In genomic region chr15:34987623-34987981, GRCh38 we compare ENCODE assay signal across 8 cellular contexts. TPM values are rescaled to one million over a fixed set of nuclear protein-coding genes. Genes with fewer than 3 reads are reported as not detected.
DNase-seq lines count a peak whose midpoint lies in the region; ATAC-seq and TF ChIP-seq lines count a peak whose summit lies in the region.

No MANE protein-coding gene starts in this region.

- no peak for DNase-seq in activated CD4-positive, alpha-beta T cell treated with anti-CD3 and anti-CD28 coated beads, Interleukin-2, amount 10 ng/mL, durations not matched to agents 24 days and 14 days
- DNase-seq in activated CD4-positive, alpha-beta T cell treated with anti-CD3 and anti-CD28 coated beads, Interleukin-2, amount 50 U/mL, for 1 hour = no peak
- no peak for DNase-seq in T-helper 17 cell
- DNase-seq in heart right ventricle = no peak
- DNase-seq in NCI-H1436 treated with DMSO at 0.1 percent for 48 hours (lab: John Stamatoyannopoulos, UW) = no peak
- DNase-seq in SKM-1 treated with dmso at 0.1 percent for 144 hours (lab: John Stamatoyannopoulos, UW; ENCODE audit: unreplicated experiment) = no peak

- H3K27me3 Mint-ChIP-seq in activated CD4-positive, alpha-beta T cell treated with anti-CD3 and anti-CD28 coated beads, Interleukin-2, amount 10 ng/mL, durations not matched to agents 24 days and 14 days = no peaks in the 10 kb centered on the region
- no peaks in the 10 kb centered on the region for H3K27me3 Mint-ChIP-seq in T-helper 17 cell

- H3K4me1 ChIP-seq in heart right ventricle (peaks cover 7 to 48% (median 40%) of the 10 kb centered on the region in 9 donors), skeletal muscle tissue (ENCODE audit: control insufficient read depth in 3 of 3, insufficient read depth in 3 of 3, low read length in 3 of 3) (peaks cover 19 to 31% (median 28%) of the 10 kb centered on the region in 3 donors)

- peaks cover 33% of the 10 kb centered on the region for H3K36me3 Mint-ChIP-seq in activated CD4-positive, alpha-beta T cell treated with anti-CD3 and anti-CD28 coated beads, Interleukin-2, amount 10 ng/mL, durations not matched to agents 24 days and 14 days (ENCODE audit: low read depth)
- H3K36me3 Mint-ChIP-seq in T-helper 17 cell (ENCODE audit: low read depth) = no peaks in the 10 kb centered on the region

- H3K27ac ChIP-seq in heart right ventricle (peak overlapping the region; percentile 96 to 100 (median 98)), skeletal muscle tissue (ENCODE audit: low read depth, low read length) (peak overlapping the region; percentile 100)

- H3K36me3 ChIP-seq in heart right ventricle = peaks cover 0 to 27% (median 8%) of the 10 kb centered on the region in 9 donors
- H3K36me3 ChIP-seq in skeletal muscle tissue (ENCODE audit: control insufficient read depth in 3 of 3, insufficient read depth in 3 of 3, low read length in 3 of 3) = peaks cover 4 to 14% (median 6%) of the 10 kb centered on the region in 3 donors

- peak overlapping the region; percentile 95 to 100 (median 99) for H3K9ac ChIP-seq in skeletal muscle tissue (ENCODE audit: low read depth in 1 of 3, low read length in 3 of 3)

- no peaks in the 10 kb centered on the region for H3K9me3 ChIP-seq in T-helper 17 cell (ENCODE audit: control insufficient read depth, low read length, poor library complexity, severe bottlenecking)
- H3K9me3 ChIP-seq in heart right ventricle = no peaks in the 10 kb centered on the region
- H3K9me3 ChIP-seq in skeletal muscle tissue (ENCODE audit: control insufficient read depth in 3 of 3, low read length in 3 of 3) = no peaks in the 10 kb centered on the region

- peak overlapping the region; percentile 97 for H3K4me3 Mint-ChIP-seq in activated CD4-positive, alpha-beta T cell treated with anti-CD3 and anti-CD28 coated beads, Interleukin-2, amount 10 ng/mL, durations not matched to agents 24 days and 14 days
- peak overlapping the region; percentile 96 for H3K4me3 Mint-ChIP-seq in T-helper 17 cell

- no peak for TF ChIP-seq CTCF in heart right ventricle (IDR thresholded peaks at IDR 0.05)

- H3K27ac Mint-ChIP-seq in activated CD4-positive, alpha-beta T cell treated with anti-CD3 and anti-CD28 coated beads, Interleukin-2, amount 10 ng/mL, durations not matched to agents 24 days and 14 days = peak overlapping the region; percentile 99
- peak overlapping the region; percentile 98 for H3K27ac Mint-ChIP-seq in T-helper 17 cell

- no peak for ATAC-seq in T-helper 17 cell
- ATAC-seq in heart right ventricle = peak in 7 of 8 donors; percentile 3 to 16 (median 5)
- ATAC-seq in GM21737 (IDR thresholded peaks at IDR 0.05; ENCODE audit: unreplicated experiment) = no peak

- intact Hi-C loops in activated CD4-positive, alpha-beta T cell treated with anti-CD3 and anti-CD28 coated beads, Interleukin-2, amount 10 ng/mL, durations not matched to agents 24 days and 14 days (cut with micrococcal nuclease) = loop anchor here (5.0 kb wide), 1 partner anchor 560 kb away; the partner anchor contains the start of gene DPH6
- intact Hi-C loops in heart right ventricle (cut with DNase I) = no loop called here

- H3K27me3 ChIP-seq in heart right ventricle (no peaks in the 10 kb centered on the region), skeletal muscle tissue (ENCODE audit: control insufficient read depth in 3 of 3, insufficient read depth in 3 of 3, low read length in 3 of 3) (peaks cover 0 to 3% (median under 1%) of the 10 kb centered on the region in 3 donors)

- 0 to 1% methylated on average over 13 of the region's 13 CpGs for WGBS in heart right ventricle, 2 donors

- H3K4me3 ChIP-seq in heart right ventricle (peak overlapping the region; percentile 54 to 98 (median 89)), skeletal muscle tissue (ENCODE audit: low read length in 3 of 3) (peak overlapping the region; percentile 83 to 99 (median 98))

- H3K4me1 Mint-ChIP-seq in activated CD4-positive, alpha-beta T cell treated with anti-CD3 and anti-CD28 coated beads, Interleukin-2, amount 10 ng/mL, durations not matched to agents 24 days and 14 days = peaks cover 22% of the 10 kb centered on the region
- H3K4me1 Mint-ChIP-seq in T-helper 17 cell = peaks cover 20% of the 10 kb centered on the region

- no peaks in the 10 kb centered on the region for H3K9me3 Mint-ChIP-seq in activated CD4-positive, alpha-beta T cell treated with anti-CD3 and anti-CD28 coated beads, Interleukin-2, amount 10 ng/mL, durations not matched to agents 24 days and 14 days

RNA-seq across cellular contexts. Expression of gene ZNF770, which starts 0.5 kb away (rescaled TPM):
- 53.9 and 56.3 TPM in 2 replicates for total RNA-seq in activated CD4-positive, alpha-beta T cell treated with anti-CD3 and anti-CD28 coated beads, Interleukin-2, amount 10 ng/mL, durations not matched to agents 24 days and 14 days
- total RNA-seq in T-helper 17 cell (10 to 100 TPM; 33.1 to 39.3 TPM), heart right ventricle (10 to 100 TPM; 27.3 to 52.7 (median 40.5) TPM), skeletal muscle tissue (22.4 TPM)
- polyA plus RNA-seq in heart right ventricle = 10 to 100 TPM in 1 of 2 donors, 1 to 10 TPM in 1; 8.7 to 15.2 TPM

RNA-seq across cellular contexts. Expression of gene AQR, which starts 18.1 kb away (rescaled TPM):
- total RNA-seq in activated CD4-positive, alpha-beta T cell treated with anti-CD3 and anti-CD28 coated beads, Interleukin-2, amount 10 ng/mL, durations not matched to agents 24 days and 14 days = 47.3 and 50.2 TPM in 2 replicates
- total RNA-seq in T-helper 17 cell (10 to 100 TPM; 40.4 to 45.4 TPM), heart right ventricle (10 to 100 TPM in 8 of 10 donors, 1 to 10 TPM in 2; 9.4 to 14.6 (median 10.8) TPM), skeletal muscle tissue (19.8 TPM)
- polyA plus RNA-seq in heart right ventricle = 10 to 100 TPM in 1 of 2 donors, 1 to 10 TPM in 1; 6.5 to 11.4 TPM

Comparison
In these comparisons a context has a peak if more than half of its experiments do, and no peak if none do; other contexts are left out.
1. ATAC-seq: peak in heart right ventricle (7 of 8); none in T-helper 17 cell (single experiment) and GM21737 (single experiment).